36 cellular contexts compared by ENCODE assay signal in the genomic region with DNA sequence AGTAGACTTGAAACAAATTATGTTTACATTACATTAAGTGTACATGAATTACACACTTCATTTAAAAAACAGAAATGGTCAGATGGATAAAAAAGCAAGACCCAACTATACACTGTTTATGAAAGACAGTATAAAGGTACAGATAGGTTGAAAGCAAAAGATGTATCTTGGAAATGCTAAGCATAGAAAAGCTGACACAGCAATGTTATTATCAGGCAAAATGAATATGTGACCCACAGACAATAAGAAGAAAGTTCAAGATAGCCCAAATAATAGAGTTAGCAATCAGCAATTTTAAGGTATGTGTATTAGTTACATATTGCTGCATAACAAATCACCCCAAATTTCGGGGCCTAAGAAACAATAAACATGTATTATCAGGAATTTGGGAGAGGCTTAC.
"Had no signal": no experiment of that assay in that cellular context is flagged by ENCODE, and none has a peak within 500 bp of the region (broad histone marks: within the 10 kb centered on the region; RNA-seq: fewer than 3 reads in every experiment).

No MANE protein-coding gene starts in this region.

- H3K4me3 Mint-ChIP-seq: activated B cell treated with CpG ODN at 0.5 μM for 24 hours; activated CD4-positive, alpha-beta memory T cell treated with anti-CD3 and anti-CD28 coated beads for 36 hours; activated CD4-positive, alpha-beta T cell treated with anti-CD3 and anti-CD28 coated beads, Interleukin-2, amount 10 ng/mL, durations not matched to agents 24 days and 14 days; activated CD8-positive, alpha-beta T cell treated with anti-CD3 and anti-CD28 coated beads for 36 hours; activated naive CD4-positive, alpha-beta T cell treated with anti-CD3 and anti-CD28 coated beads for 36 hours; activated naive CD8-positive, alpha-beta T cell treated with anti-CD3 and anti-CD28 coated beads for 36 hours; activated T-cell treated with anti-CD3 and anti-CD28 coated beads, Interleukin-2, amount 50 U/mL, for 4 hours; activated T-cell treated with anti-CD3 and anti-CD28 coated beads, Interleukin-2, amount 50 U/mL, for 72 hours; activated T-helper 1 cell treated with anti-CD3 and anti-CD28 coated beads, Interleukin-12 subunit alpha, Interleukin-12 subunit beta, Interleukin-2, Interleukin-4 antibody, amounts not matched to agents 30 ng/mL and 10 ng/mL and 1 ng/mL, durations not matched to agents 14 hours and 24 hours and 36 hours; activated T-helper 17 cell treated with anti-CD3 and anti-CD28 coated beads, Interleukin-2, amount 50 U/mL, for 72 hours; T-helper 17 cell; T-helper 2 cell treated with Interferon-gamma antibody and Interleukin-4, amounts not matched to agents 5 μg/mL and 100 μg/mL, for 36 hours had no signal

- H3K36me3 Mint-ChIP-seq: activated CD4-positive, alpha-beta memory T cell treated with anti-CD3 and anti-CD28 coated beads for 36 hours; activated naive CD4-positive, alpha-beta T cell treated with anti-CD3 and anti-CD28 coated beads, Interleukin-2, amount 50 U/mL, for 72 hours had no signal

- ATAC-seq: activated CD8-positive, alpha-beta T cell treated with anti-CD3 and anti-CD28 coated beads for 36 hours; activated naive CD4-positive, alpha-beta T cell treated with anti-CD3 and anti-CD28 coated beads, Interleukin-2, amount 50 U/mL, for 72 hours; activated T-cell treated with anti-CD3 and anti-CD28 coated beads, Interleukin-2, amount 50 U/mL, for 4 hours; activated T-cell treated with anti-CD3 and anti-CD28 coated beads, Interleukin-2, amount 50 U/mL, for 72 hours; activated T-helper 17 cell treated with anti-CD3 and anti-CD28 coated beads, Interleukin-2, amount 50 U/mL, for 72 hours; body of pancreas; T-helper 17 cell had no signal

- H3K4me1 ChIP-seq: adrenal gland, breast epithelium had no signal

- H3K27ac ChIP-seq: adrenal gland, body of pancreas, brain microvascular endothelial cell, breast epithelium, VCaP had no signal

- H3K27me3 ChIP-seq: adrenal gland, body of pancreas, brain microvascular endothelial cell, breast epithelium had no signal

- H3K4me1 Mint-ChIP-seq: activated B cell treated with CpG ODN at 0.5 μM for 24 hours; activated CD4-positive, alpha-beta T cell treated with anti-CD3 and anti-CD28 coated beads, Interleukin-2, amount 10 ng/mL, durations not matched to agents 24 days and 14 days; activated naive CD8-positive, alpha-beta T cell treated with anti-CD3 and anti-CD28 coated beads for 36 hours; activated T-helper 17 cell treated with anti-CD3 and anti-CD28 coated beads, Interleukin-2, amount 50 U/mL, for 72 hours; T-helper 17 cell had no signal

- DNase-seq: activated B cell treated with CpG ODN at 0.5 μM for 24 hours; activated CD4-positive, alpha-beta memory T cell treated with anti-CD3 and anti-CD28 coated beads for 36 hours; activated CD4-positive, alpha-beta T cell treated with anti-CD3 and anti-CD28 coated beads for 4 hours; activated CD4-positive, alpha-beta T cell treated with anti-CD3 and anti-CD28 coated beads, Interleukin-2, amount 50 U/mL, for 1 hour; activated CD4-positive, alpha-beta T cell treated with anti-CD3 and anti-CD28 coated beads, Interleukin-2, amount 50 U/mL, for 4 hours; activated CD4-positive, CD25-positive, alpha-beta regulatory T cell treated with anti-CD3 and anti-CD28 coated beads, Interleukin-2, amount 50 U/mL, for 72 hours; activated CD8-positive, alpha-beta memory T cell treated with anti-CD3 and anti-CD28 coated beads, Interleukin-2, amount 50 U/mL, for 4 hours; activated CD8-positive, alpha-beta T cell treated with anti-CD3 and anti-CD28 coated beads for 36 hours; activated effector memory CD4-positive, alpha-beta T cell treated with anti-CD3 and anti-CD28 coated beads, Interleukin-2, amount 50 U/mL, for 16 hours; activated gamma-delta T cell treated with Interleukin-2 at 50 U/mL for 16 hours; activated naive CD4-positive, alpha-beta T cell; activated naive CD4-positive, alpha-beta T cell treated with anti-CD3 and anti-CD28 coated beads for 36 hours; activated naive CD4-positive, alpha-beta T cell treated with anti-CD3 and anti-CD28 coated beads, Interleukin-2, amount 50 U/mL, for 16 hours; activated naive CD8-positive, alpha-beta T cell treated with anti-CD3 and anti-CD28 coated beads for 36 hours; activated T-cell treated with anti-CD3 and anti-CD28 coated beads for 4 hours; activated T-cell treated with anti-CD3 and anti-CD28 coated beads, Interleukin-2, amount 50 U/mL, for 1 hour; activated T-cell treated with anti-CD3 and anti-CD28 coated beads, Interleukin-2, amount 50 U/mL, for 4 hours; activated T-cell treated with anti-CD3 and anti-CD28 coated beads, Interleukin-2, amount 50 U/mL, for 72 hours; adrenal gland; amniotic stem cell; aorta; body of pancreas; brain microvascular endothelial cell; central memory CD4-positive, alpha-beta T cell; T-helper 17 cell; T-helper 9 cell had no signal

- H3K36me3 ChIP-seq: adrenal gland, brain microvascular endothelial cell, breast epithelium had no signal

- H3K9me3 ChIP-seq: adrenal gland, body of pancreas, breast epithelium had no signal

- H3K4me3 ChIP-seq: adrenal gland, body of pancreas, breast epithelium had no signal

- H3K27ac Mint-ChIP-seq: activated B cell treated with CpG ODN at 0.5 μM for 24 hours; activated CD4-positive, alpha-beta memory T cell treated with anti-CD3 and anti-CD28 coated beads for 36 hours; activated CD4-positive, alpha-beta T cell treated with anti-CD3 and anti-CD28 coated beads, Interleukin-2, amount 10 ng/mL, durations not matched to agents 24 days and 14 days; activated CD8-positive, alpha-beta T cell treated with anti-CD3 and anti-CD28 coated beads for 36 hours; activated naive CD4-positive, alpha-beta T cell treated with anti-CD3 and anti-CD28 coated beads for 36 hours; activated naive CD4-positive, alpha-beta T cell treated with anti-CD3 and anti-CD28 coated beads, Interleukin-2, amount 50 U/mL, for 72 hours; activated naive CD8-positive, alpha-beta T cell treated with anti-CD3 and anti-CD28 coated beads for 36 hours; activated T-cell treated with anti-CD3 and anti-CD28 coated beads, Interleukin-2, amount 50 U/mL, for 72 hours; activated T-helper 1 cell treated with anti-CD3 and anti-CD28 coated beads, Interleukin-12 subunit alpha, Interleukin-12 subunit beta, Interleukin-2, Interleukin-4 antibody, amounts not matched to agents 30 ng/mL and 10 ng/mL and 1 ng/mL, durations not matched to agents 14 hours and 24 hours and 36 hours; activated T-helper 17 cell treated with anti-CD3 and anti-CD28 coated beads, Interleukin-2, amount 50 U/mL, for 72 hours; T-helper 17 cell; T-helper 2 cell treated with Interferon-gamma antibody and Interleukin-4, amounts not matched to agents 5 μg/mL and 100 μg/mL, for 36 hours had no signal

- H3K9me3 Mint-ChIP-seq: activated CD4-positive, alpha-beta memory T cell treated with anti-CD3 and anti-CD28 coated beads for 36 hours; activated CD4-positive, alpha-beta T cell treated with anti-CD3 and anti-CD28 coated beads, Interleukin-2, amount 10 ng/mL, durations not matched to agents 24 days and 14 days; activated CD8-positive, alpha-beta T cell treated with anti-CD3 and anti-CD28 coated beads for 36 hours; activated naive CD4-positive, alpha-beta T cell treated with anti-CD3 and anti-CD28 coated beads for 36 hours; activated naive CD4-positive, alpha-beta T cell treated with anti-CD3 and anti-CD28 coated beads, Interleukin-2, amount 50 U/mL, for 72 hours; activated T-cell treated with anti-CD3 and anti-CD28 coated beads, Interleukin-2, amount 50 U/mL, for 4 hours; activated T-cell treated with anti-CD3 and anti-CD28 coated beads, Interleukin-2, amount 50 U/mL, for 72 hours; activated T-helper 1 cell treated with anti-CD3 and anti-CD28 coated beads, Interleukin-12 subunit alpha, Interleukin-12 subunit beta, Interleukin-2, Interleukin-4 antibody, amounts not matched to agents 30 ng/mL and 10 ng/mL and 1 ng/mL, durations not matched to agents 14 hours and 24 hours and 36 hours; activated T-helper 17 cell treated with anti-CD3 and anti-CD28 coated beads, Interleukin-2, amount 50 U/mL, for 72 hours; T-helper 2 cell treated with Interferon-gamma antibody and Interleukin-4, amounts not matched to agents 5 μg/mL and 100 μg/mL, for 36 hours had no signal

- FAIRE-seq: astrocyte, colon, TTC549 had no signal
